ENCODE assay signal across 8 cellular contexts in genomic region chr10:96043157-96043894, GRCh38. TPM values are rescaled to one million over a fixed set of nuclear protein-coding genes. Genes with fewer than 3 reads are reported as not detected.
A peak's percentile ranks its signal among the peaks of the same experiment; 100 is the strongest.
DNase-seq lines count a peak whose midpoint lies in the region; ATAC-seq and TF ChIP-seq lines count a peak whose summit lies in the region.

Gene CCNJ (plus strand): TSS chr10:96043583. CDS start chr10:96044394, 811 bp downstream.

- peaks cover 29% of the 10 kb centered on the region for H3K36me3 Mint-ChIP-seq in stimulated activated naive CD8-positive, alpha-beta T cell treated with anti-CD3 and anti-CD28 coated beads, Interleukin-15, Interleukin-2, amounts not matched to agents 100 ng/mL and 50 ng/mL, for 24 hours (ENCODE audit: low read depth)

- H3K4me2 ChIP-seq in neural cell (ENCODE audit: low read length) = peak within 1 kb of the TSS; percentile 81

- no peaks in the 10 kb centered on the region for H3K9me3 Mint-ChIP-seq in stimulated activated naive CD8-positive, alpha-beta T cell treated with anti-CD3 and anti-CD28 coated beads, Interleukin-15, Interleukin-2, amounts not matched to agents 100 ng/mL and 50 ng/mL, for 24 hours

- H3K4me3 ChIP-seq in RWPE2 (ENCODE audit: severe bottlenecking) (peak within 1 kb of the TSS; percentile 65), foreskin fibroblast (ENCODE audit: low read depth in 1 of 2, low read length in 2 of 2) (peak within 1 kb of the TSS; percentile 76 to 80), neural cell (ENCODE audit: low read length) (peak within 1 kb of the TSS; percentile 94)

- H3K9me3 ChIP-seq in RWPE2 (ENCODE audit: severe bottlenecking) = no peaks in the 10 kb centered on the region
- H3K9me3 ChIP-seq in neural cell (ENCODE audit: low read length) = no peaks in the 10 kb centered on the region

- peaks cover 4% of the 10 kb centered on the region for H3F3A ChIP-seq in neural cell (ENCODE audit: insufficient read depth, low read length, poor library complexity, severe bottlenecking)

- peaks cover 15% of the 10 kb centered on the region for H3K36me3 ChIP-seq in RWPE2 (ENCODE audit: low read depth)
- no peaks in the 10 kb centered on the region for H3K36me3 ChIP-seq in neural cell (ENCODE audit: insufficient read depth, low read length)

- TF ChIP-seq CTCF in RWPE2 (IDR thresholded peaks at IDR 0.05; ENCODE audit: poor library complexity, severe bottlenecking) (no peak), foreskin fibroblast (IDR thresholded peaks at IDR 0.05; ENCODE audit: low read depth, low read length) (no peak), neural cell (IDR thresholded peaks at IDR 0.05; ENCODE audit: poor library complexity, severe bottlenecking) (peak; percentile 48)

- peak within 1 kb of the TSS; percentile 92 for H3K4me3 Mint-ChIP-seq in stimulated activated naive CD8-positive, alpha-beta T cell treated with anti-CD3 and anti-CD28 coated beads, Interleukin-15, Interleukin-2, amounts not matched to agents 100 ng/mL and 50 ng/mL, for 24 hours

- H2AFZ ChIP-seq in neural cell (ENCODE audit: low read depth, low read length) = peak within 1 kb of the TSS; percentile 96

- no peaks in the 10 kb centered on the region for H3K9me2 ChIP-seq in neural cell (ENCODE audit: insufficient read depth, low read length)

- peak within 1 kb of the TSS; percentile 96 for H3K9ac ChIP-seq in neural cell (ENCODE audit: low read length)

- H3K4me1 ChIP-seq in RWPE2 (ENCODE audit: insufficient read depth, poor library complexity, severe bottlenecking) = peaks cover 12% of the 10 kb centered on the region

- H3K27me3 ChIP-seq in RWPE2 (ENCODE audit: insufficient read depth, poor library complexity, severe bottlenecking) (no peaks in the 10 kb centered on the region), neural cell (ENCODE audit: insufficient read depth, low read depth, low read length) (no peaks in the 10 kb centered on the region)

- H3K4me1 Mint-ChIP-seq in stimulated activated naive CD8-positive, alpha-beta T cell treated with anti-CD3 and anti-CD28 coated beads, Interleukin-15, Interleukin-2, amounts not matched to agents 100 ng/mL and 50 ng/mL, for 24 hours (ENCODE audit: low read depth) = peaks cover 44% of the 10 kb centered on the region

- ATAC-seq in GM21737 (IDR thresholded peaks at IDR 0.05; ENCODE audit: unreplicated experiment) (peak; percentile 87), RWPE2 (ENCODE audit: low read depth) (peak; percentile 86)

- DNase-seq in Daoy (ENCODE audit: low read depth) (peak; percentile 90), KG1 (lab: John Stamatoyannopoulos, UW) (peak; percentile 90), RWPE2 (ENCODE audit: low spot score) (peak; percentile 87), foreskin fibroblast (peak; percentile 87 to 96)
- DNase-seq in activated effector memory CD4-positive, alpha-beta T cell treated with Interleukin-2 at 50 U/mL for 16 hours = peak; percentile 71

- no peaks in the 10 kb centered on the region for H4K20me1 ChIP-seq in neural cell (ENCODE audit: insufficient read depth)

- H3K27ac Mint-ChIP-seq in stimulated activated naive CD8-positive, alpha-beta T cell treated with anti-CD3 and anti-CD28 coated beads, Interleukin-15, Interleukin-2, amounts not matched to agents 100 ng/mL and 50 ng/mL, for 24 hours = peak within 1 kb of the TSS; percentile 84

- peak; percentile 13 for TF ChIP-seq RAD21 in neural cell (conservative IDR thresholded peaks at IDR 0.05)

- TF ChIP-seq EP300 in neural cell (conservative IDR thresholded peaks at IDR 0.05; ENCODE audit: poor library complexity, severe bottlenecking) = peak; percentile 41

- peaks cover 4% of the 10 kb centered on the region for H3K27me3 Mint-ChIP-seq in stimulated activated naive CD8-positive, alpha-beta T cell treated with anti-CD3 and anti-CD28 coated beads, Interleukin-15, Interleukin-2, amounts not matched to agents 100 ng/mL and 50 ng/mL, for 24 hours

- H3K27ac ChIP-seq in RWPE2 (ENCODE audit: poor library complexity, severe bottlenecking) (peak within 1 kb of the TSS; percentile 45), neural cell (ENCODE audit: low read length) (peak within 1 kb of the TSS; percentile 84)

- peaks cover 61% of the 10 kb centered on the region for H3K79me2 ChIP-seq in neural cell (replicated peaks; ENCODE audit: insufficient read depth, low read length)

TF ChIP-seq in neural cell, 6 proteins besides CTCF, POLR2A, EP300 and RAD21:
- no peak for TF ChIP-seq EZH2 (IDR thresholded peaks at IDR 0.05; ENCODE audit: borderline replicate concordance, insufficient read depth, low read length, poor library complexity, severe bottlenecking)
- TF ChIP-seq MXI1 (conservative IDR thresholded peaks at IDR 0.05; ENCODE audit: poor library complexity, severe bottlenecking) = peak; percentile 79
- peak; percentile 5 for TF ChIP-seq REST (IDR thresholded peaks at IDR 0.05; ENCODE audit: borderline replicate concordance)
- TF ChIP-seq POLR2AphosphoS5 (IDR thresholded peaks at IDR 0.05) = peak; percentile 93
- peak; percentile 25 for TF ChIP-seq SMC3 (conservative IDR thresholded peaks at IDR 0.05; ENCODE audit: poor library complexity)
- TF ChIP-seq TAF1 (IDR thresholded peaks at IDR 0.05; ENCODE audit: low read depth) = peak; percentile 46

RNA-seq across cellular contexts. Expression of gene CCNJ, which starts in this region (rescaled TPM):
- total RNA-seq in Daoy (2014; rRNA removed; shearing (Covaris generic)) = 4.7 and 5.8 TPM in 2 replicates
- polyA plus RNA-seq in neural cell = 38.0 and 41.0 TPM in 2 replicates
- 63.8 and 64.3 TPM in 2 replicates for polyA minus RNA-seq in neural cell

Comparison
In these comparisons a context has a peak if more than half of its experiments do, and no peak if none do; other contexts are left out.
1. Peak in every context shown above with its lines: DNase-seq, ATAC-seq, H3K4me3 ChIP-seq and H3K27ac ChIP-seq.